ENCODE assay signal across 14 cellular contexts in genomic region chr2:27855476-27855875, GRCh38. TPM values are rescaled to one million over a fixed set of nuclear protein-coding genes. Genes with fewer than 3 reads are reported as not detected.
A peak's percentile ranks its signal among the peaks of the same experiment; 100 is the strongest.
DNase-seq lines count a peak whose midpoint lies in the region; ATAC-seq and TF ChIP-seq lines count a peak whose summit lies in the region.
"Had no signal": no experiment of that assay in that cellular context is flagged by ENCODE, and none has a peak within 500 bp of the region (broad histone marks: within the 10 kb centered on the region; RNA-seq: fewer than 3 reads in every experiment).

No MANE protein-coding gene starts in this region.

- ATAC-seq in HG03521 (IDR thresholded peaks at IDR 0.05; ENCODE audit: unreplicated experiment) = no peak
- ATAC-seq: gastrocnemius medialis had no signal

- TF ChIP-seq POLR2A in vagina (IDR thresholded peaks at IDR 0.05) = no peak

- TF ChIP-seq CTCF in AG09309 (IDR thresholded peaks at IDR 0.05; ENCODE audit: control insufficient read depth, insufficient read depth, low read depth, low read length, missing control alignments) = no peak
- no peak for TF ChIP-seq CTCF in kidney epithelial cell (IDR thresholded peaks at IDR 0.05; ENCODE audit: insufficient read depth, low read length, poor library complexity, severe bottlenecking)
- no peak for TF ChIP-seq CTCF in vagina (IDR thresholded peaks at IDR 0.05)

- no peaks in the 10 kb centered on the region for H3K9me3 ChIP-seq in vagina
- H3K9me3 ChIP-seq: gastrocnemius medialis, pancreas had no signal

- intact Hi-C loops in vagina (cut with DNase I) = no loop called here

- DNase-seq in AG09309 (ENCODE audit: low read depth) (peak; percentile 29), HCEC 1CT (peak; percentile 82), astrocyte of the hippocampus (ENCODE audit: low read depth, low spot score) (peak; percentile 64), kidney epithelial cell (ENCODE audit: low read depth) (peak; percentile 57), ecto neural progenitor cell (ENCODE audit: low spot score) (no peak), GM19238 (ENCODE audit: insufficient read length, low spot score) (no peak), vagina (ENCODE audit: extremely low spot score in 2 of 2) (no peak)
- DNase-seq: caudate nucleus; gastrocnemius medialis; lower lobe of right lung; NCI-H2171 treated with DMSO at 0.1 percent for 48 hours; pancreas; stimulated activated CD4-positive, alpha-beta T cell treated with anti-CD3 and anti-CD28 coated beads, Interleukin-2, amount 100 ng/mL, for 24 hours had no signal

- no peak overlapping the region for H3K27ac ChIP-seq in vagina
- H3K27ac ChIP-seq: gastrocnemius medialis, lower lobe of right lung, pancreas had no signal

- H3K4me1 ChIP-seq in vagina = no peaks in the 10 kb centered on the region
- H3K4me1 ChIP-seq: lower lobe of right lung had no signal

- H3K4me3 ChIP-seq in AG09309 (ENCODE audit: control insufficient read depth, low read depth, low read length) (no peak overlapping the region), kidney epithelial cell (ENCODE audit: low read depth, low read length) (no peak overlapping the region), vagina (no peak overlapping the region)
- H3K4me3 ChIP-seq: gastrocnemius medialis, lower lobe of right lung, pancreas had no signal

- H3K27me3 ChIP-seq in kidney epithelial cell (ENCODE audit: control insufficient read depth, insufficient read depth, low read length) (no peaks in the 10 kb centered on the region), vagina (no peaks in the 10 kb centered on the region)
- H3K27me3 ChIP-seq: gastrocnemius medialis, pancreas had no signal

- H3K36me3 ChIP-seq in kidney epithelial cell (ENCODE audit: control insufficient read depth, insufficient read depth, low read length) = no peaks in the 10 kb centered on the region
- no peaks in the 10 kb centered on the region for H3K36me3 ChIP-seq in vagina
- H3K36me3 ChIP-seq: gastrocnemius medialis, lower lobe of right lung, pancreas had no signal

RNA-seq across cellular contexts. Expression of gene RBKS, which starts 34.7 kb away (rescaled TPM):
- total RNA-seq in kidney epithelial cell = 1.8 and 4.2 TPM in 2 replicates
- total RNA-seq in vagina = 2.2 TPM

RNA-seq across cellular contexts. Expression of gene BABAM2, which starts 35.1 kb away (rescaled TPM):
- 35.3 and 46.3 TPM in 2 replicates for total RNA-seq in kidney epithelial cell
- 41.0 TPM for total RNA-seq in vagina

Comparison
In these comparisons a context has a peak if more than half of its experiments do, and no peak if none do; other contexts are left out.
1. DNase-seq: peak in AG09309 (single experiment), HCEC 1CT (single experiment), astrocyte of the hippocampus (single experiment) and kidney epithelial cell (single experiment); none in ecto neural progenitor cell (single experiment), GM19238 (single experiment) and vagina (0 of 2).